Comparison of ENCODE assay signal across 25 cellular contexts in the genomic region with DNA sequence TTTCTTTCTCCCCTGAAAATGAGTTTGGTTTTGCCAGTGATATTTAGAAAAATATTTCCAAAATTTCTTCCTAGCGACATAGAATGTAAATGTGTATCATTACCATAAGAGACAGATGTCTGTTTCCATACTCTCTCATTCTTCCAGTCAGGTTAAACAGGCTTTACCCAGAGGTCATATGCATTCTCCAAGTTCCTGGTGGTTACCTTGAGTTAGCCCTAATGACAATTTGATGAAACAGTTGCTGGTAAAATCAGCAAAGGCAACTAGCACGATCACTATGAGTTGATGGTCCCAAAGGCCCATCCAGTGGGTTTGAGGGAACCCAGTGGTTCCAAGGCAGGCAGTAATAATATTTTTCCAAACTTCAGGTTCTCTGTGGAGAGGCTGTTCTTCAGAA.
"Had no signal": no experiment of that assay in that cellular context is flagged by ENCODE, and none has a peak within 500 bp of the region (broad histone marks: within the 10 kb centered on the region; RNA-seq: fewer than 3 reads in every experiment).

No MANE protein-coding gene starts in this region.

- H3K27ac ChIP-seq: neural progenitor cell, ovary, parathyroid adenoma, psoas muscle, right lobe of liver, sigmoid colon, stomach, thoracic aorta, thyroid gland, tibial nerve, vagina had no signal

- H3K27me3 ChIP-seq: neural progenitor cell, ovary, right lobe of liver, stomach, thyroid gland, tibial nerve, upper lobe of left lung, vagina had no signal

- H3K9me3 ChIP-seq: ovary, psoas muscle, right lobe of liver, sigmoid colon, stomach, thoracic aorta, thyroid gland, tibial nerve, upper lobe of left lung, vagina had no signal

- DNase-seq: naive thymus-derived CD8-positive, alpha-beta T cell; occipital lobe; ovary; posterior cingulate gyrus; psoas muscle; right cardiac atrium; right lobe of liver; sigmoid colon; small intestine; stimulated activated CD4-positive, alpha-beta T cell treated with anti-CD3 and anti-CD28 coated beads, Interleukin-15, amount 100 ng/mL, for 24 hours; stimulated activated CD4-positive, alpha-beta T cell treated with anti-CD3 and anti-CD28 coated beads, Interleukin-2, amount 100 ng/mL, for 24 hours; stimulated activated CD4-positive, alpha-beta T cell treated with anti-CD3 and anti-CD28 coated beads, Interleukin-2, amount 100 ng/mL, for 48 hours; stimulated activated CD4-positive, alpha-beta T cell treated with anti-CD3 and anti-CD28 coated beads, Interleukin-4, amount 100 ng/mL, for 24 hours; stimulated activated naive B cell treated with anti-CD40 and anti-IgM and Interleukin-4, amounts not matched to agents 10 μg/mL and 1 μg/mL and 100 μg/mL, for 72 hours; stimulated activated naive CD4-positive, alpha-beta T cell treated with Interleukin-2 at 50 U/mL for 16 hours; stomach; thyroid gland; upper lobe of left lung had no signal

- H3K4me2 ChIP-seq: neural progenitor cell had no signal

- H3K4me1 ChIP-seq: parathyroid adenoma, right lobe of liver had no signal

- H2AFZ ChIP-seq: neural progenitor cell, parathyroid adenoma had no signal

- ATAC-seq: naive thymus-derived CD8-positive, alpha-beta T cell; natural killer cell treated with Interleukin-12 subunit alpha and Interleukin-12 subunit beta and Interleukin-15 and Interleukin-18, amount 100 ng/mL, for 72 hours; psoas muscle; right cardiac atrium; right lobe of liver; stimulated activated effector memory CD8-positive, alpha-beta T cell treated with anti-CD3 and anti-CD28 coated beads, Interleukin-12 subunit alpha, Interleukin-12 subunit beta, amount 100 ng/mL, for 72 hours; stimulated activated naive B cell treated with anti-CD40 and anti-IgM and Interleukin-4, amounts not matched to agents 10 μg/mL and 1 μg/mL and 100 μg/mL, for 72 hours had no signal

- H3K9ac ChIP-seq: neural progenitor cell, parathyroid adenoma had no signal

- H3K79me2 ChIP-seq: parathyroid adenoma had no signal

- H3K36me3 ChIP-seq: neural progenitor cell, ovary, right lobe of liver, sigmoid colon, stomach, thoracic aorta, thyroid gland, tibial nerve, upper lobe of left lung, vagina had no signal

- H3K4me3 ChIP-seq: neural progenitor cell, ovary, psoas muscle, right lobe of liver, sigmoid colon, stomach, thoracic aorta, thyroid gland, tibial nerve, upper lobe of left lung, vagina had no signal
